14 cellular contexts compared by ENCODE assay signal in genomic region chr16:75080205-75081029, GRCh38.
DNase-seq lines count a peak whose midpoint lies in the region; ATAC-seq and TF ChIP-seq lines count a peak whose summit lies in the region.
"Had no signal": no experiment of that assay in that cellular context is flagged by ENCODE, and none has a peak within 500 bp of the region (broad histone marks: within the 10 kb centered on the region; RNA-seq: fewer than 3 reads in every experiment).

No MANE protein-coding gene starts in this region.

- no peak for TF ChIP-seq CTCF in GM10248 (IDR thresholded peaks at IDR 0.05; ENCODE audit: control extremely low read depth, extremely low read depth, low read depth, missing control alignments)

- H4K20me1 ChIP-seq in BLaER1 = 0 out of 2 replicates have a peak, but pooled peaks cover 6% of the 10 kb centered on the region

- ATAC-seq in HG03469 (IDR thresholded peaks at IDR 0.05; ENCODE audit: unreplicated experiment) = no peak
- ATAC-seq: upper lobe of right lung had no signal

- H3K9ac ChIP-seq in BLaER1 (no peak overlapping the region), HUES48 (ENCODE audit: low read depth, low read length) (no peak overlapping the region)

- DNase-seq in amniotic epithelial cell (ENCODE audit: low read depth) (peak; percentile 69), hepatic stellate cell (ENCODE audit: low spot score) (peak; percentile 64), NCI-H2107 (lab: John Stamatoyannopoulos, UW) (no peak), GM10248 (ENCODE audit: extremely low spot score) (no peak)
- DNase-seq in stimulated activated CD4-positive, alpha-beta T cell treated with anti-CD3 and anti-CD28 coated beads, Interleukin-4, amount 100 ng/mL, for 1 hour = no peak
- DNase-seq: CD4-positive, alpha-beta memory T cell; NCI-H1048; NCI-H774; upper lobe of right lung had no signal

- peak overlapping the region; percentile 94 for H3K27ac ChIP-seq in BLaER1
- H3K27ac ChIP-seq in HUES48 (ENCODE audit: low read depth, low read length) = peak overlapping the region; percentile 78
- H3K27ac ChIP-seq: SK-N-MC, upper lobe of right lung had no signal

- peak overlapping the region; percentile 97 for H3K4me2 ChIP-seq in BLaER1

- H3K4me3 ChIP-seq in BLaER1 = no peak overlapping the region
- H3K4me3 ChIP-seq in HUES48 (ENCODE audit: low read depth, low read length) = peak overlapping the region; percentile 44
- H3K4me3 ChIP-seq: SK-N-MC, skin epidermis, upper lobe of right lung had no signal

- H3K36me3 ChIP-seq in BLaER1 = peaks cover 30% of the 10 kb centered on the region
- H3K36me3 ChIP-seq in HUES48 (ENCODE audit: control insufficient read depth, insufficient read depth, low read length) = no peaks in the 10 kb centered on the region
- H3K36me3 ChIP-seq: upper lobe of right lung had no signal

- H3K4me1 ChIP-seq in BLaER1 = peaks cover 100% of the 10 kb centered on the region
- H3K4me1 ChIP-seq in HUES48 (ENCODE audit: control insufficient read depth, insufficient read depth, low read length) = peaks cover 26% of the 10 kb centered on the region

- POLR2A ChIA-PET in GM10248 (lab: Yijun Ruan, JAX) = no interaction called here

- CTCF ChIA-PET in GM10248 (lab: Yijun Ruan, JAX) = interaction anchor here (2.7 kb wide), 1 partner anchor 31 kb away, joined by 9 read pairs; no protein-coding TSS in a partner anchor

- H3K9me3 ChIP-seq in BLaER1 (no peaks in the 10 kb centered on the region), HUES48 (ENCODE audit: control insufficient read depth, insufficient read depth, low read length) (no peaks in the 10 kb centered on the region)
- H3K9me3 ChIP-seq: upper lobe of right lung had no signal

- H3K27me3 ChIP-seq in BLaER1 = no peaks in the 10 kb centered on the region
- no peaks in the 10 kb centered on the region for H3K27me3 ChIP-seq in HUES48 (ENCODE audit: control insufficient read depth, insufficient read depth, low read length)
- H3K27me3 ChIP-seq: upper lobe of right lung had no signal

Comparison
In these comparisons a context has a peak if more than half of its experiments do, and no peak if none do; other contexts are left out.
1. DNase-seq: peak in amniotic epithelial cell (single experiment) and hepatic stellate cell (single experiment); none in NCI-H2107 (single experiment), stimulated activated CD4-positive, alpha-beta T cell treated with anti-CD3 and anti-CD28 coated beads, Interleukin-4, amount 100 ng/mL, for 1 hour (single experiment) and GM10248 (single experiment).